ENCODE assay signal across 18 cellular contexts in genomic region chr5:59532979-59533729, GRCh38.
"Had no signal": no experiment of that assay in that cellular context is flagged by ENCODE, and none has a peak within 500 bp of the region (broad histone marks: within the 10 kb centered on the region; RNA-seq: fewer than 3 reads in every experiment).

No MANE protein-coding gene starts in this region.

- H3K4me3 ChIP-seq: esophagus squamous epithelium, hepatocyte, pancreas, prostate gland, skin epidermis had no signal

- H3K27ac ChIP-seq: esophagus squamous epithelium, hepatocyte, pancreas, prostate gland, skin epidermis had no signal

- H3K36me3 Mint-ChIP-seq: natural killer cell had no signal

- H2AFZ ChIP-seq: hepatocyte had no signal

- H3K4me1 Mint-ChIP-seq: natural killer cell had no signal

- H3K79me2 ChIP-seq: hepatocyte had no signal

- H3K9me3 Mint-ChIP-seq: dendritic cell treated with granulocyte-macrophage colony-stimulating factor and Interleukin-4, amounts not matched to agents 40 ng/mL and 50 ng/mL, for 4 days; natural killer cell; neural crest cell had no signal

- H3K4me3 Mint-ChIP-seq: dendritic cell treated with granulocyte-macrophage colony-stimulating factor and Interleukin-4, amounts not matched to agents 40 ng/mL and 50 ng/mL, for 4 days; effector memory CD8-positive, alpha-beta T cell; natural killer cell; neural crest cell had no signal

- FAIRE-seq: pancreas had no signal

- H3K9me3 ChIP-seq: esophagus squamous epithelium, pancreas, prostate gland had no signal

- DNase-seq: effector memory CD8-positive, alpha-beta T cell; esophagus squamous epithelium; foreskin fibroblast; head of caudate nucleus; left colon; left ventricle myocardium superior; natural killer cell; pancreas; retina; stimulated activated CD4-positive, alpha-beta T cell treated with anti-CD3 and anti-CD28 coated beads, Interleukin-12 subunit alpha, Interleukin-12 subunit beta, amount 100 ng/mL, for 4 hours; stimulated activated naive CD4-positive, alpha-beta T cell; trophoblast cell had no signal

- H3K27me3 ChIP-seq: esophagus squamous epithelium, hepatocyte, pancreas had no signal

- H3K27me3 Mint-ChIP-seq: dendritic cell treated with granulocyte-macrophage colony-stimulating factor and Interleukin-4, amounts not matched to agents 40 ng/mL and 50 ng/mL, for 4 days; effector memory CD8-positive, alpha-beta T cell had no signal

- H3K4me2 ChIP-seq: hepatocyte had no signal

- ATAC-seq: effector memory CD8-positive, alpha-beta T cell; left colon; left ventricle myocardium superior; natural killer cell; pancreas; sciatic nerve had no signal

- H3K4me1 ChIP-seq: pancreas, prostate gland had no signal

- H3K36me3 ChIP-seq: esophagus squamous epithelium, pancreas, prostate gland had no signal

- H3K27ac Mint-ChIP-seq: dendritic cell treated with granulocyte-macrophage colony-stimulating factor and Interleukin-4, amounts not matched to agents 40 ng/mL and 50 ng/mL, for 4 days; effector memory CD8-positive, alpha-beta T cell; natural killer cell had no signal
